ENCODE assay signal across 19 cellular contexts in genomic region chr6:125271486-125272159, GRCh38.
"Had no signal": no experiment of that assay in that cellular context is flagged by ENCODE, and none has a peak within 500 bp of the region (broad histone marks: within the 10 kb centered on the region; RNA-seq: fewer than 3 reads in every experiment).

No MANE protein-coding gene starts in this region.

- H3K27ac ChIP-seq: colonic mucosa, ovary, sigmoid colon, spleen, thyroid gland had no signal

- ATAC-seq: activated T-helper 17 cell treated with anti-CD3 and anti-CD28 coated beads, Interleukin-2, amount 50 U/mL, for 72 hours; natural killer cell; stimulated activated memory B cell treated with anti-CD40 and anti-IgM and Interleukin-4, amounts not matched to agents 10 μg/mL and 1 μg/mL and 100 μg/mL, for 72 hours; T-cell had no signal

- H3K4me1 ChIP-seq: colonic mucosa, spleen, thyroid gland had no signal

- H3K36me3 ChIP-seq: colonic mucosa, ovary had no signal

- H3K27me3 ChIP-seq: colonic mucosa, ovary, sigmoid colon, spleen, thyroid gland had no signal

- DNase-seq: activated B cell treated with CpG ODN at 0.5 μM for 24 hours; activated CD4-positive, alpha-beta memory T cell treated with anti-CD3 and anti-CD28 coated beads, Interleukin-2, amount 10 ng/mL, durations not matched to agents 7 days and 5 days; activated CD4-positive, alpha-beta T cell treated with anti-CD3 and anti-CD28 coated beads for 48 hours; activated naive CD4-positive, alpha-beta T cell; activated naive CD8-positive, alpha-beta T cell treated with anti-CD3 and anti-CD28 coated beads, Interleukin-2, amount 10 ng/mL, durations not matched to agents 7 days and 5 days; activated T-cell treated with anti-CD3 and anti-CD28 coated beads, Interleukin-2, amount 50 U/mL, for 1 hour; anterior cingulate cortex; colonic mucosa; immature natural killer cell; mesendoderm; natural killer cell; ovary; sigmoid colon; spleen; stimulated activated CD4-positive, alpha-beta T cell treated with anti-CD3 and anti-CD28 coated beads, Interleukin-4, amount 100 ng/mL, for 4 hours; T-cell; thyroid gland had no signal

- H3K4me3 ChIP-seq: colonic mucosa, ovary, sigmoid colon, spleen, thyroid gland had no signal

- H3K9me3 ChIP-seq: colonic mucosa, ovary, sigmoid colon, spleen, thyroid gland had no signal
